ENCODE assay signal across 17 cellular contexts in the genomic region with DNA sequence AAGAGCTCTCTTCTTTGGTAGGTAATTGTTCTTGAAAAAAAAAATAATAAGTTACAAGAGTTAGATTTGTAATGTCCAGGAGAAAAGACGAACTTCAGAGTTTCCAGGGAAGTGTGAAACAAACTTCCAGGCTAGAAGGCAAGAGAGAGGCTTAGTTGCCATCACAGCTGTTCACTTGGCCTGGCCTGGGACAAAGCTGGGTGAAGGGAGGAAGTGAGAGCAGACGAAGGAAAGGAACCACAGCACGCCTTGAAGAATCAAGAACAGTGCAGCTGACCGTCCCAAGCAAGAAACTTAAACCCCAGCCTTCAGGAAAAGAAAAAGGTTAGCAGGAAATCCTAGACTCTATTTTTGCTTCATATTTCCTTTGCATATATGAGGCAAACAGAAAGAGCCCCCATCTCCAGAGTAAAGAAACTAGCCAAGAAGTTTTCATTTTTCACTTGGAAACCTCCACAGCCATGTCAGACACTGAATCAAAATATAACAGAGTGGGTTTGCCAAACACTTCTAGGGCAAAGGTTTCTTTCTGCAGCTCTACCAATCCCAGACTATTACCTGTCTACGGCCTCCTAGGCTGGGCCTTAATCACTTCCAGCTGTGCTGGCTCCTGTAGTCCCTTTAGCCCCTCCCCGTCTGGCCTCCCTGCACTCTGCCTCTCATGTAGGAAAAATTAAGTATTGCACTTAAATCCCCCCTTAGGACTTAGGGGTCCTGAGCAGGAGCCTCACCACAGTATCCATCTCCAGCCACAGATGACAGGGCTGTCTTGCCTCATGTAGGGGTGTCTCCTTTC.
A peak's percentile ranks its signal among the peaks of the same experiment; 100 is the strongest.
DNase-seq lines count a peak whose midpoint lies in the region; ATAC-seq and TF ChIP-seq lines count a peak whose summit lies in the region.
"Had no signal": no experiment of that assay in that cellular context is flagged by ENCODE, and none has a peak within 500 bp of the region (broad histone marks: within the 10 kb centered on the region; RNA-seq: fewer than 3 reads in every experiment).

No MANE protein-coding gene starts in this region.

- no peak for TF ChIP-seq CTCF in right atrium auricular region (IDR thresholded peaks at IDR 0.05)
- no peak for TF ChIP-seq CTCF in ascending aorta (IDR thresholded peaks at IDR 0.05)
- TF ChIP-seq CTCF in upper lobe of right lung (IDR thresholded peaks at IDR 0.05): no peak

- no peaks in the 10 kb centered on the region for H3K27me3 ChIP-seq in right atrium auricular region
- no peaks in the 10 kb centered on the region for H3K27me3 ChIP-seq in ascending aorta
- H3K27me3 ChIP-seq in upper lobe of right lung: no peaks in the 10 kb centered on the region
- H3K27me3 ChIP-seq in MG63: no peaks in the 10 kb centered on the region; the same call in 1 of the 2 replicates
- H3K27me3 ChIP-seq: SJSA1, uterus had no signal

- H3K9me3 ChIP-seq in right atrium auricular region (no peaks in the 10 kb centered on the region), ascending aorta (no peaks in the 10 kb centered on the region), upper lobe of right lung (no peaks in the 10 kb centered on the region), MG63 (no peaks in the 10 kb centered on the region)
- H3K9me3 ChIP-seq: SJSA1, uterus had no signal

- intact Hi-C loops in Right ventricle myocardium superior (cut with DNase I): no loop called here
- intact Hi-C loops in ascending aorta (cut with DNase I): no loop called here
- intact Hi-C loops in upper lobe of right lung (cut with DNase I): no loop called here

- ATAC-seq in Right ventricle myocardium superior (ENCODE audit: poor library complexity) (peak; percentile 81), upper lobe of right lung (peak; percentile 17)
- ATAC-seq: stimulated activated memory B cell treated with anti-CD40 and anti-IgM and Interleukin-4, amounts not matched to agents 10 μg/mL and 1 μg/mL and 100 μg/mL, for 72 hours had no signal

- H3K4me3 ChIP-seq in right atrium auricular region (no peak overlapping the region), ascending aorta (no peak overlapping the region), upper lobe of right lung (no peak overlapping the region), MG63 (no peak overlapping the region)
- H3K4me3 ChIP-seq: SJSA1, uterus had no signal

- DNase-seq in Right ventricle myocardium superior: peak; percentile 57
- no peak for DNase-seq in right atrium auricular region (ENCODE audit: low spot score)
- DNase-seq in ascending aorta (ENCODE audit: low spot score in 2 of 2): no peak
- peak; percentile 82 for DNase-seq in medulla oblongata (ENCODE audit: extremely low spot score)
- no peak for DNase-seq in upper lobe of right lung
- no peak for DNase-seq in MG63
- DNase-seq in NCI-H128 (lab: John Stamatoyannopoulos, UW; ENCODE audit: unreplicated experiment): no peak
- no peak for DNase-seq in stimulated activated CD4-positive, alpha-beta T cell treated with anti-CD3 and anti-CD28 coated beads, Interleukin-1b, Interleukin-23, amount 100 ng/mL, for 48 hours
- DNase-seq: activated CD4-positive, alpha-beta T cell treated with anti-CD3 and anti-CD28 coated beads, Interleukin-2, amount 50 U/mL, for 1 hour; activated T-cell treated with anti-CD3 and anti-CD28 coated beads, Interleukin-2, amount 50 U/mL, for 1 hour; foreskin fibroblast; HFFc6; NCI-H1105 treated with DMSO at 0.1 percent for 48 hours; NCI-H226 had no signal

- no peaks in the 10 kb centered on the region for H3K36me3 ChIP-seq in right atrium auricular region
- H3K36me3 ChIP-seq in ascending aorta: no peaks in the 10 kb centered on the region
- H3K36me3 ChIP-seq in upper lobe of right lung: no peaks in the 10 kb centered on the region
- no peaks in the 10 kb centered on the region for H3K36me3 ChIP-seq in MG63
- H3K36me3 ChIP-seq: SJSA1, uterus had no signal

- H3K27ac ChIP-seq in right atrium auricular region: no peak overlapping the region
- peak overlapping the region; percentile 42 to 64 for H3K27ac ChIP-seq in ascending aorta
- H3K27ac ChIP-seq in upper lobe of right lung: no peak overlapping the region
- H3K27ac ChIP-seq: SJSA1, uterus had no signal

- H3K4me1 ChIP-seq in right atrium auricular region (peaks cover 0 to 1% of the 10 kb centered on the region in 2 donors), ascending aorta (peaks cover 0 to 26% of the 10 kb centered on the region in 2 donors), upper lobe of right lung (no peaks in the 10 kb centered on the region)
- H3K4me1 ChIP-seq: SJSA1, uterus had no signal

Comparison
In these comparisons a context has a peak if more than half of its experiments do, and no peak if none do; other contexts are left out.
1. DNase-seq: peak in Right ventricle myocardium superior (single experiment) and medulla oblongata (single experiment); none in right atrium auricular region (single experiment), ascending aorta (0 of 2), upper lobe of right lung (single experiment), MG63 (single experiment), NCI-H128 (single experiment) and stimulated activated CD4-positive, alpha-beta T cell treated with anti-CD3 and anti-CD28 coated beads, Interleukin-1b, Interleukin-23, amount 100 ng/mL, for 48 hours (single experiment).
2. H3K27ac ChIP-seq: peak in ascending aorta (2 of 2); none in right atrium auricular region (0 of 2) and upper lobe of right lung (single experiment).